ENCODE assay signal across 9 cellular contexts in genomic region chr7:74587435-74588126, GRCh38.
DNase-seq lines count a peak whose midpoint lies in the region; ATAC-seq and TF ChIP-seq lines count a peak whose summit lies in the region.
"Had no signal": no experiment of that assay in that cellular context is flagged by ENCODE, and none has a peak within 500 bp of the region (broad histone marks: within the 10 kb centered on the region; RNA-seq: fewer than 3 reads in every experiment).

No MANE protein-coding gene starts in this region.

- intact Hi-C loops in lower lobe of right lung (cut with DNase I), result no loop called here

- H3K4me1 ChIP-seq in ectodermal cell (ENCODE audit: control insufficient read depth, insufficient read depth, low read length) (peaks cover 12% of the 10 kb centered on the region), lower lobe of right lung (peaks cover 18% of the 10 kb centered on the region)

- peaks cover 4% of the 10 kb centered on the region for H3K36me3 Mint-ChIP-seq in type B pancreatic cell
- no peaks in the 10 kb centered on the region for H3K36me3 Mint-ChIP-seq in activated naive CD4-positive, alpha-beta T cell treated with anti-CD3 and anti-CD28 coated beads, Interleukin-2, amount 10 ng/mL, durations not matched to agents 7 days and 5 days

- H3K27me3 ChIP-seq in H7 (ENCODE audit: control insufficient read depth, insufficient read depth, low read length) (no peaks in the 10 kb centered on the region), ectodermal cell (ENCODE audit: control insufficient read depth, insufficient read depth, low read length, poor library complexity, severe bottlenecking) (no peaks in the 10 kb centered on the region), lower lobe of right lung (ENCODE audit: low read depth) (no peaks in the 10 kb centered on the region)

- H3K9me3 ChIP-seq in ectodermal cell (ENCODE audit: control insufficient read depth, low read length) (no peaks in the 10 kb centered on the region), lower lobe of right lung (no peaks in the 10 kb centered on the region)

- POLR2A ChIA-PET in GM10248 (lab: Yijun Ruan, JAX), result interaction anchor here (0.6 kb wide), 1 partner anchor 1009 kb away, joined by 3 read pairs; the partner anchor contains the start of gene TBL2

- WGBS in ectodermal cell, 2 experiments, result 51 to 52% methylated on average over 13 of the region's 13 CpGs

- TF ChIP-seq CTCF in GM10248 (IDR thresholded peaks at IDR 0.05; ENCODE audit: control extremely low read depth, extremely low read depth, low read depth, missing control alignments) (no peak), lower lobe of right lung (IDR thresholded peaks at IDR 0.05) (no peak), type B pancreatic cell (conservative IDR thresholded peaks at IDR 0.05) (no peak)

- CTCF ChIA-PET in GM10248 (lab: Yijun Ruan, JAX), result interaction anchor here (0.7 to 1.6 kb wide), 5 partner anchors 12 to 381 kb away, joined by 3 to 4 read pairs (median 3); no protein-coding TSS in a partner anchor
- CTCF ChIA-PET in activated naive CD4-positive, alpha-beta T cell treated with anti-CD3 and anti-CD28 coated beads, Interleukin-2, amount 10 ng/mL, durations not matched to agents 7 days and 5 days (lab: Charles Lee), result interaction anchor here (0.6 kb wide), 1 partner anchor 19 kb away, joined by 3 read pairs; no protein-coding TSS in a partner anchor

- H3K27ac Mint-ChIP-seq in type B pancreatic cell, result peak overlapping the region; percentile 90
- no peak overlapping the region for H3K27ac Mint-ChIP-seq in activated naive CD4-positive, alpha-beta T cell treated with anti-CD3 and anti-CD28 coated beads, Interleukin-2, amount 10 ng/mL, durations not matched to agents 7 days and 5 days

- H3K4me3 Mint-ChIP-seq in type B pancreatic cell, result peak overlapping the region; percentile 72
- H3K4me3 Mint-ChIP-seq in activated naive CD4-positive, alpha-beta T cell treated with anti-CD3 and anti-CD28 coated beads, Interleukin-2, amount 10 ng/mL, durations not matched to agents 7 days and 5 days, result no peak overlapping the region

- ATAC-seq in lower lobe of right lung, result peak; percentile 93 to 94

- peak; percentile 84 for DNase-seq in GM10248 (ENCODE audit: extremely low spot score)
- DNase-seq in H7, result peak; percentile 89
- peak; percentile 78 for DNase-seq in NCI-H2196 treated with DMSO at 0.1 percent for 48 hours (lab: John Stamatoyannopoulos, UW; ENCODE audit: unreplicated experiment)
- DNase-seq in lower lobe of right lung, result peak; percentile 84
- DNase-seq in type B pancreatic cell (ENCODE audit: extremely low spot score, unreplicated experiment), result peak; percentile 81
- no peak for DNase-seq in stimulated activated CD8-positive, alpha-beta memory T cell treated with anti-CD3 and anti-CD28 coated beads, Interleukin-4, amount 100 ng/mL, for 48 hours
- DNase-seq in activated naive CD4-positive, alpha-beta T cell treated with anti-CD3 and anti-CD28 coated beads, Interleukin-2, amount 10 ng/mL, durations not matched to agents 7 days and 5 days, result no peak

- H3K9me3 Mint-ChIP-seq in type B pancreatic cell, result no peaks in the 10 kb centered on the region
- H3K9me3 Mint-ChIP-seq in activated naive CD4-positive, alpha-beta T cell treated with anti-CD3 and anti-CD28 coated beads, Interleukin-2, amount 10 ng/mL, durations not matched to agents 7 days and 5 days, result no peaks in the 10 kb centered on the region

- no peaks in the 10 kb centered on the region for H3K27me3 Mint-ChIP-seq in type B pancreatic cell
- H3K27me3 Mint-ChIP-seq in activated naive CD4-positive, alpha-beta T cell treated with anti-CD3 and anti-CD28 coated beads, Interleukin-2, amount 10 ng/mL, durations not matched to agents 7 days and 5 days, result no peaks in the 10 kb centered on the region

- H3K4me3 ChIP-seq in H7 (ENCODE audit: insufficient read depth, low read depth, low read length) (no peak overlapping the region), ectodermal cell (ENCODE audit: insufficient read depth, low read depth, low read length) (no peak overlapping the region), lower lobe of right lung (peak overlapping the region; percentile 11)

- peaks cover 15% of the 10 kb centered on the region for H3K4me1 Mint-ChIP-seq in type B pancreatic cell (ENCODE audit: unreplicated experiment)
- H3K4me1 Mint-ChIP-seq in activated naive CD4-positive, alpha-beta T cell treated with anti-CD3 and anti-CD28 coated beads, Interleukin-2, amount 10 ng/mL, durations not matched to agents 7 days and 5 days, result no peaks in the 10 kb centered on the region

- H3K36me3 ChIP-seq in H7 (replicated peaks; ENCODE audit: control insufficient read depth, insufficient read depth, low read length), result peaks cover 2% of the 10 kb centered on the region; the same call in 1 of the 2 replicates
- peaks cover 20% of the 10 kb centered on the region for H3K36me3 ChIP-seq in ectodermal cell (ENCODE audit: control insufficient read depth, insufficient read depth, low read length)
- peaks cover 9% of the 10 kb centered on the region for H3K36me3 ChIP-seq in lower lobe of right lung

- H3K27ac ChIP-seq in ectodermal cell (ENCODE audit: insufficient read depth, low read depth, low read length, poor library complexity, severe bottlenecking) (peak overlapping the region; percentile 55), lower lobe of right lung (peak overlapping the region; percentile 56)
- H3K27ac ChIP-seq: VCaP had no signal

Comparison
In these comparisons a context has a peak if more than half of its experiments do, and no peak if none do; other contexts are left out.
1. DNase-seq: peak in GM10248 (single experiment), H7 (single experiment), NCI-H2196 treated with DMSO at 0.1 percent for 48 hours (single experiment), lower lobe of right lung (single experiment) and type B pancreatic cell (single experiment); none in stimulated activated CD8-positive, alpha-beta memory T cell treated with anti-CD3 and anti-CD28 coated beads, Interleukin-4, amount 100 ng/mL, for 48 hours (single experiment) and activated naive CD4-positive, alpha-beta T cell treated with anti-CD3 and anti-CD28 coated beads, Interleukin-2, amount 10 ng/mL, durations not matched to agents 7 days and 5 days (single experiment).